ENCODE assay signal across 12 cellular contexts in the genomic region with DNA sequence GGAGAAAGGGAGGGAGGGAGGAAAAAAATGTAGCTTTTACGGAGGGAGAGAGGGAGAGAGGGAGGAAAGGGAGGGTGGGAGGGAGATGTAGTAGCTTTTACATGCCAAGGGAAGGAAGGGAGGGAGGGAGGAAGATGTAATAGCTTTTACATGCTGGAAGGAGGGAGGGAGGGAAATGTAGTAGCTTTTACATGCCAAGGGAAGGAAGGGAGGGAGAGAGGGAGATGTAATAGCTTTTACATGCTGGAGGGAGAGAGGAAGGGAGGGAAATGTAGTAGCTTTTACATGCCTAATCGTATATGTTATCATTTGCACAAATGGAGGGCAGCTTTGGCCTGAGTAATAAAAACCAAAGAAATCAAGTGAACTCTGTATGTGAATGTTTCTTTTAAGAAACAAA. TPM values are rescaled to one million over a fixed set of nuclear protein-coding genes. Genes with fewer than 3 reads are reported as not detected.
DNase-seq lines count a peak whose midpoint lies in the region; ATAC-seq and TF ChIP-seq lines count a peak whose summit lies in the region.
"Had no signal": no experiment of that assay in that cellular context is flagged by ENCODE, and none has a peak within 500 bp of the region (broad histone marks: within the 10 kb centered on the region; RNA-seq: fewer than 3 reads in every experiment).

No MANE protein-coding gene starts in this region.

- H3K27me3 ChIP-seq in right cardiac atrium (ENCODE audit: control insufficient read depth, insufficient read depth) (no peaks in the 10 kb centered on the region), tibial artery (no peaks in the 10 kb centered on the region)

- peak; percentile 26 to 64 for ATAC-seq in right cardiac atrium
- ATAC-seq in HG03342 (IDR thresholded peaks at IDR 0.05; ENCODE audit: unreplicated experiment), result no peak

- H3K36me3 ChIP-seq in tibial artery, result no peaks in the 10 kb centered on the region

- DNase-seq in NCI-H2227 treated with DMSO at 0.1 percent for 48 hours (lab: John Stamatoyannopoulos, UW) (peak; percentile 41), dedifferentiated amniotic fluid mesenchymal stem cell (ENCODE audit: extremely low spot score) (peak; percentile 32), right cardiac atrium (no peak), tibial artery (no peak), NCI-H146 (lab: John Stamatoyannopoulos, UW) (no peak), Kasumi-1 (lab: John Stamatoyannopoulos, UW) (no peak)
- DNase-seq: anterior cingulate cortex; CD8-positive, alpha-beta memory T cell; GDM1; islet precursor cell; SHP77 had no signal

- H3K9me3 ChIP-seq in right cardiac atrium (ENCODE audit: control insufficient read depth, low read length) (no peaks in the 10 kb centered on the region), tibial artery (no peaks in the 10 kb centered on the region)

- peaks cover 7% of the 10 kb centered on the region for H3K4me1 ChIP-seq in right cardiac atrium (ENCODE audit: control insufficient read depth, insufficient read depth, low read length)
- peaks cover 0 to 38% (median 14%) of the 10 kb centered on the region in 4 donors for H3K4me1 ChIP-seq in tibial artery

- H3K27ac ChIP-seq in right cardiac atrium (ENCODE audit: low read length) (no peak overlapping the region), tibial artery (peak overlapping the region; percentile 6 to 30)

- no peak for TF ChIP-seq CTCF in tibial artery (IDR thresholded peaks at IDR 0.05)

- intact Hi-C loops in right cardiac atrium (cut with DNase I), result no loop called here
- intact Hi-C loops in tibial artery (cut with DNase I; ENCODE audit: low total_unique reads), result no loop called here

- H3K4me3 ChIP-seq in right cardiac atrium (ENCODE audit: low read length), result no peak overlapping the region
- H3K4me3 ChIP-seq in tibial artery, result no peak overlapping the region

- 28% methylated on average over 2 of the region's 2 CpGs for WGBS in right cardiac atrium

RNA-seq across cellular contexts. Expression of gene EEIG2, which starts 35.6 kb away (rescaled TPM):
- total RNA-seq in right cardiac atrium, result 1 to 10 TPM; 5.0 to 9.8 (median 7.2) TPM
- 2.1 TPM for polyA plus RNA-seq in right cardiac atrium

Comparison
In these comparisons a context has a peak if more than half of its experiments do, and no peak if none do; other contexts are left out.
1. DNase-seq: peak in NCI-H2227 treated with DMSO at 0.1 percent for 48 hours (single experiment) and dedifferentiated amniotic fluid mesenchymal stem cell (single experiment); none in right cardiac atrium (0 of 3), tibial artery (0 of 2), NCI-H146 (single experiment) and Kasumi-1 (0 of 2).